24 cellular contexts compared by ENCODE assay signal in the genomic region with DNA sequence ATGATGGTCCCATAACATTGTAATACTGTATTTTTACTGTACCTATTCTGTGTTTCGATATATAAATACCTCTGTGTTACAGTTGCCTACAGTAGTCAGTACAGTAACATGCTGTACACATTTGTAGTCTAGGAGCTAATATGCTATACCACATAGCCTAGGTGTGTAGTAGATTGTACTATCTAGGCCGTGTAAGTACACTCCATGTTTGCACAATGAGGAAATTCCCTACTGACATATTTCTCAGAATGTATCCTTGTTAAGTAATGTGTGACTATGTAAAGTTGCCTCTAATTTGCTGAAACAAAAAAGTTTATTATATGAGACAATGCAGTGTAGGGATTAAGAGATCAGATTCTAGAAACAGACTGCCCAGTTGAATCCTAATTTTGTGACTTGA.
"Had no signal": no experiment of that assay in that cellular context is flagged by ENCODE, and none has a peak within 500 bp of the region (broad histone marks: within the 10 kb centered on the region; RNA-seq: fewer than 3 reads in every experiment).

No MANE protein-coding gene starts in this region.

- H3K27me3 Mint-ChIP-seq: activated B cell treated with CpG ODN at 0.5 μM for 24 hours; activated naive CD4-positive, alpha-beta T cell treated with anti-CD3 and anti-CD28 coated beads, Interleukin-2, amount 50 U/mL, for 24 hours; stimulated activated naive CD8-positive, alpha-beta T cell treated with anti-CD3 and anti-CD28 coated beads, Interleukin-15, Interleukin-2, amounts not matched to agents 100 ng/mL and 50 ng/mL, for 24 hours had no signal

- H3K27ac Mint-ChIP-seq: activated B cell treated with CpG ODN at 0.5 μM for 24 hours; endodermal cell; T-helper 2 cell treated with Interferon-gamma antibody and Interleukin-4, amounts not matched to agents 5 μg/mL and 100 μg/mL, for 36 hours had no signal

- ATAC-seq: activated T-cell treated with anti-CD3 and anti-CD28 coated beads, Interleukin-2, amount 50 U/mL, for 4 hours; left lung had no signal

- H3K4me3 ChIP-seq: colonic mucosa, left lung, prostate gland, right atrium auricular region, vagina had no signal

- H3K27ac ChIP-seq: colonic mucosa, left lung, prostate gland, right atrium auricular region, vagina had no signal

- H3K9me3 Mint-ChIP-seq: activated B cell treated with CpG ODN at 0.5 μM for 24 hours; activated naive CD4-positive, alpha-beta T cell treated with anti-CD3 and anti-CD28 coated beads, Interleukin-2, amount 50 U/mL, for 24 hours; activated T-cell treated with anti-CD3 and anti-CD28 coated beads, Interleukin-2, amount 50 U/mL, for 4 hours; endodermal cell; stimulated activated naive CD8-positive, alpha-beta T cell treated with anti-CD3 and anti-CD28 coated beads, Interleukin-15, Interleukin-2, amounts not matched to agents 100 ng/mL and 50 ng/mL, for 24 hours; T-helper 2 cell treated with Interferon-gamma antibody and Interleukin-4, amounts not matched to agents 5 μg/mL and 100 μg/mL, for 36 hours had no signal

- DNase-seq: activated B cell treated with CpG ODN at 0.5 μM for 24 hours; activated CD4-positive, alpha-beta T cell treated with anti-CD3 and anti-CD28 coated beads for 48 hours; activated CD8-positive, alpha-beta memory T cell treated with anti-CD3 and anti-CD28 coated beads, Interleukin-2, amount 50 U/mL, for 4 hours; activated effector memory CD4-positive, alpha-beta T cell treated with Interleukin-2 at 50 U/mL for 16 hours; activated T-cell treated with anti-CD3 and anti-CD28 coated beads, Interleukin-2, amount 50 U/mL, for 4 hours; amniotic stem cell; caudate nucleus; colonic mucosa; endodermal cell; foreskin melanocyte; glutamatergic neuron; hippocampal formation; islet precursor cell; left lung; stimulated activated CD4-positive, alpha-beta T cell treated with anti-CD3 and anti-CD28 coated beads, Interleukin-15, amount 100 ng/mL, for 24 hours; stimulated activated CD4-positive, alpha-beta T cell treated with anti-CD3 and anti-CD28 coated beads, Interleukin-2, amount 100 ng/mL, for 48 hours; SW 1271; trophoblast cell had no signal

- H3K9me3 ChIP-seq: colonic mucosa, left lung, prostate gland, right atrium auricular region, vagina had no signal

- H3K36me3 ChIP-seq: prostate gland had no signal

- H3K4me3 Mint-ChIP-seq: activated B cell treated with CpG ODN at 0.5 μM for 24 hours; activated naive CD4-positive, alpha-beta T cell treated with anti-CD3 and anti-CD28 coated beads, Interleukin-2, amount 50 U/mL, for 24 hours; activated T-cell treated with anti-CD3 and anti-CD28 coated beads, Interleukin-2, amount 50 U/mL, for 4 hours; endodermal cell; stimulated activated naive CD8-positive, alpha-beta T cell treated with anti-CD3 and anti-CD28 coated beads, Interleukin-15, Interleukin-2, amounts not matched to agents 100 ng/mL and 50 ng/mL, for 24 hours; T-helper 2 cell treated with Interferon-gamma antibody and Interleukin-4, amounts not matched to agents 5 μg/mL and 100 μg/mL, for 36 hours had no signal

- H3K27me3 ChIP-seq: colonic mucosa, left lung, right atrium auricular region, vagina had no signal
